26 cellular contexts compared by ENCODE assay signal in genomic region chr10:536371-536925, GRCh38.
A peak's percentile ranks its signal among the peaks of the same experiment; 100 is the strongest.
DNase-seq lines count a peak whose midpoint lies in the region; TF ChIP-seq lines count a peak whose summit lies in the region.
"Had no signal": no experiment of that assay in that cellular context is flagged by ENCODE, and none has a peak within 500 bp of the region (broad histone marks: within the 10 kb centered on the region; RNA-seq: fewer than 3 reads in every experiment).

No MANE protein-coding gene starts in this region.

- H3K79me2 ChIP-seq in GM23248 (ENCODE audit: insufficient read depth), result peaks cover 96% of the 10 kb centered on the region

- WGBS in GM23248 (ENCODE audit: low coverage in 1 of 2, low lambda C conversion rate in 2 of 2, missing lambda C conversion rate in 2 of 2), 2 experiments, result 54 to 55% methylated on average over 9 of the region's 9 CpGs

- H3K4me1 ChIP-seq in GM23248 (ENCODE audit: insufficient read depth), result peaks cover 9% of the 10 kb centered on the region
- H3K4me1 ChIP-seq: BE2C, psoas muscle had no signal

- H3F3A ChIP-seq in GM23248 (ENCODE audit: insufficient read depth), result no peaks in the 10 kb centered on the region

- H3K9me3 ChIP-seq in GM23248 (ENCODE audit: low read depth), result no peaks in the 10 kb centered on the region
- H3K9me3 ChIP-seq: adrenal gland, BE2C, psoas muscle, upper lobe of left lung had no signal

- in situ Hi-C loops in GM23248 (cut with MboI), result no loop called here

- H4K20me1 ChIP-seq in GM23248 (ENCODE audit: insufficient read depth), result peaks cover 13% of the 10 kb centered on the region; the same call in 1 of the 2 replicates

- no peak overlapping the region for H3K4me3 ChIP-seq in GM23248
- H3K4me3 ChIP-seq in epithelial cell of proximal tubule (ENCODE audit: low read depth, low read length), result no peak overlapping the region
- H3K4me3 ChIP-seq: adrenal gland, psoas muscle, upper lobe of left lung had no signal

- H3K9me2 ChIP-seq in GM23248 (ENCODE audit: insufficient read depth), result no peaks in the 10 kb centered on the region

- 0 out of 2 replicates have a peak overlapping the region, but pooled peaks have one; percentile 8 for H3K27ac ChIP-seq in GM23248
- H3K27ac ChIP-seq: adrenal gland, psoas muscle, upper lobe of left lung had no signal

- H3K4me2 ChIP-seq in GM23248 (ENCODE audit: unreplicated experiment), result no peak overlapping the region

- no peak for TF ChIP-seq CTCF in epithelial cell of proximal tubule (conservative IDR thresholded peaks at IDR 0.05; ENCODE audit: low read depth, low read length)

- H3K9ac ChIP-seq in GM23248, result no peak overlapping the region

- intact Hi-C loops in posterior vena cava (cut with DNase I), result no loop called here

- H3K27me3 ChIP-seq in GM23248 (replicated peaks; ENCODE audit: insufficient read depth), result no peaks in the 10 kb centered on the region
- H3K27me3 ChIP-seq: adrenal gland, BE2C, upper lobe of left lung had no signal

- H3K36me3 ChIP-seq in GM23248 (ENCODE audit: low read depth), result no peaks in the 10 kb centered on the region
- H3K36me3 ChIP-seq: adrenal gland, BE2C, upper lobe of left lung had no signal

- DNase-seq in AG08395 (ENCODE audit: low spot score) (peak; percentile 32), GM23248 (peak; percentile 77), epithelial cell of proximal tubule (ENCODE audit: low read depth) (peak; percentile 46), posterior vena cava (ENCODE audit: low spot score) (peak; percentile 46), ecto neural progenitor cell (ENCODE audit: low spot score) (no peak), NCI-H510A treated with DMSO at 0.1 percent for 48 hours (lab: John Stamatoyannopoulos, UW) (no peak), D341Med (ENCODE audit: low spot score) (no peak), NCI-H446 treated with DMSO at 0.1 percent for 48 hours (lab: John Stamatoyannopoulos, UW) (no peak)
- DNase-seq: activated CD4-positive, alpha-beta memory T cell treated with anti-CD3 and anti-CD28 coated beads for 36 hours; activated CD4-positive, CD25-positive, alpha-beta regulatory T cell treated with anti-CD3 and anti-CD28 coated beads, Interleukin-2, amount 50 U/mL, for 72 hours; activated naive CD4-positive, alpha-beta T cell treated with Interleukin-2 at 50 U/mL for 16 hours; activated T-cell treated with anti-CD3 and anti-CD28 coated beads, Interleukin-2, amount 50 U/mL, for 72 hours; adrenal gland; BE2C; glutamatergic neuron; Karpas-422; naive B cell; NCI-H1436; NCI-H2081 treated with DMSO at 0.1 percent for 48 hours; NCI-H226; NCI-H748 treated with DMSO at 0.1 percent for 48 hours; psoas muscle; SHP77; substantia nigra; T-helper 2 cell had no signal

- H2AFZ ChIP-seq in GM23248, result no peak overlapping the region

Comparison
In these comparisons a context has a peak if more than half of its experiments do, and no peak if none do; other contexts are left out.
1. DNase-seq: peak in AG08395 (single experiment), GM23248 (single experiment), epithelial cell of proximal tubule (single experiment) and posterior vena cava (single experiment); none in ecto neural progenitor cell (single experiment), NCI-H510A treated with DMSO at 0.1 percent for 48 hours (single experiment), D341Med (single experiment) and NCI-H446 treated with DMSO at 0.1 percent for 48 hours (single experiment).